Comparison of ENCODE assay signal across 17 cellular contexts in the genomic region with DNA sequence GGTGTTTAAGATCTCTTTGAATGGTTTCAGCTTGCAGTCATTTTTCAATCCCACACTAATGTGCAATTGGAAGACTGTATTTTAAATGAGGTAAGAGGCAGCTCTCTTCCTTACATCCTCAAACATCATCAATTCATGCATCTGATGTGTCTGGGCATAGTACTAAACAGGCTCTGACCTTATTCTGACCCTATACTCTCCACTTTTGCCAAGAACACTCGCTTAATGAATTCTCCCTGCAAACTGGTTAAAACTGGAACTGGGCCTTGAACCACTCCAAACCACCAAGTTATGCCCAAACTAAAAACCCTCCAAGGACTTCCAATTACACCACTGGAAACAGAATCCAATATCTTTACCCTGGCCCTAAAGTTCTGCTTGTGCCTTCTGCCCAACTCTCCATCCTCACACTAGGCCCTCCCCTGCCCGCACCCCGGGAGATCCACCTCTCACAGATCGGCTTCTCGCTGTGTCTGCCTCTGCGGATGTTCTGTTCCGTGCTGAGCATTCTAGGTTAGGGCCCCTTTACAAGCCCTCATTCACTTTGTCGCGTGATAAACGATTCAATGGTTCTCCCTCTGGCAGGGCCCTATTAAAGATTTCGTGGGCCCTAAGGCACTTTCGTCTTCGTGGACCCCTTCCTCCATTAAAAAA. TPM values are rescaled to one million over a fixed set of nuclear protein-coding genes. Genes with fewer than 3 reads are reported as not detected.
"Had no signal": no experiment of that assay in that cellular context is flagged by ENCODE, and none has a peak within 500 bp of the region (broad histone marks: within the 10 kb centered on the region; RNA-seq: fewer than 3 reads in every experiment).

No MANE protein-coding gene starts in this region.

- H3K27ac ChIP-seq: colonic mucosa, heart left ventricle, lower lobe of right lung, neutrophil, skin epidermis, tibial nerve had no signal

- H3K36me3 Mint-ChIP-seq: activated CD4-positive, alpha-beta memory T cell treated with anti-CD3 and anti-CD28 coated beads for 36 hours had no signal

- H3K4me3 ChIP-seq: colonic mucosa had no signal

- DNase-seq: activated CD4-positive, alpha-beta memory T cell treated with anti-CD3 and anti-CD28 coated beads for 36 hours; activated T-cell treated with anti-CD3 and anti-CD28 coated beads, Interleukin-2, amount 50 U/mL, for 24 hours; caudate nucleus; colonic mucosa; effector CD4-positive, alpha-beta T cell; heart left ventricle; lower lobe of right lung; midbrain; right cardiac atrium; stimulated activated CD4-positive, alpha-beta T cell treated with anti-CD3 and anti-CD28 coated beads, Interleukin-15, amount 100 ng/mL, for 24 hours; stimulated activated CD4-positive, alpha-beta T cell treated with anti-CD3 and anti-CD28 coated beads, Interleukin-4, amount 100 ng/mL, for 24 hours; stimulated activated naive CD4-positive, alpha-beta T cell had no signal

- H3K4me3 Mint-ChIP-seq: activated CD4-positive, alpha-beta memory T cell treated with anti-CD3 and anti-CD28 coated beads for 36 hours; activated naive CD4-positive, alpha-beta T cell treated with anti-CD3 and anti-CD28 coated beads, Interleukin-2, amount 50 U/mL, for 24 hours; activated T-cell treated with anti-CD3 and anti-CD28 coated beads, Interleukin-2, amount 50 U/mL, for 24 hours had no signal

- H3K4me1 ChIP-seq: colonic mucosa, lower lobe of right lung had no signal

- H3K27me3 ChIP-seq: colonic mucosa had no signal

- H3K36me3 ChIP-seq: colonic mucosa, heart left ventricle, lower lobe of right lung, neutrophil, tibial nerve had no signal

- H3K27ac Mint-ChIP-seq: activated CD4-positive, alpha-beta memory T cell treated with anti-CD3 and anti-CD28 coated beads for 36 hours; activated naive CD4-positive, alpha-beta T cell treated with anti-CD3 and anti-CD28 coated beads, Interleukin-2, amount 50 U/mL, for 24 hours; activated T-cell treated with anti-CD3 and anti-CD28 coated beads, Interleukin-2, amount 50 U/mL, for 24 hours had no signal

- H3K9me3 Mint-ChIP-seq: activated CD4-positive, alpha-beta memory T cell treated with anti-CD3 and anti-CD28 coated beads for 36 hours; activated naive CD4-positive, alpha-beta T cell treated with anti-CD3 and anti-CD28 coated beads, Interleukin-2, amount 50 U/mL, for 24 hours; activated T-cell treated with anti-CD3 and anti-CD28 coated beads, Interleukin-2, amount 50 U/mL, for 24 hours had no signal

RNA-seq across cellular contexts. Expression of a gene that starts 1.2 kb away (rescaled TPM):
- total RNA-seq: activated CD4-positive, alpha-beta memory T cell treated with anti-CD3 and anti-CD28 coated beads for 36 hours; myocyte had no signal
